Comparison of ENCODE assay signal across 9 cellular contexts in genomic region chr5:151745071-151745705, GRCh38. TPM values are rescaled to one million over a fixed set of nuclear protein-coding genes. Genes with fewer than 3 reads are reported as not detected.
DNase-seq lines count a peak whose midpoint lies in the region; ATAC-seq and TF ChIP-seq lines count a peak whose summit lies in the region.
"Had no signal": no experiment of that assay in that cellular context is flagged by ENCODE, and none has a peak within 500 bp of the region (broad histone marks: within the 10 kb centered on the region; RNA-seq: fewer than 3 reads in every experiment).

No MANE protein-coding gene starts in this region.

- H3K4me1 ChIP-seq in CD4-positive, CD25-positive, alpha-beta regulatory T cell (ENCODE audit: control insufficient read depth, insufficient read depth, low read length, poor library complexity, severe bottlenecking), result peaks cover 48% of the 10 kb centered on the region
- H3K4me1 ChIP-seq in lower lobe of right lung, result peaks cover 33% of the 10 kb centered on the region
- peaks cover 19 to 37% (median 22%) of the 10 kb centered on the region in 4 donors for H3K4me1 ChIP-seq in upper lobe of left lung

- peak in 1 of 4 donors; percentile 37 for TF ChIP-seq POLR2A in upper lobe of left lung (IDR thresholded peaks at IDR 0.05)

- no peaks in the 10 kb centered on the region for H3K9me3 Mint-ChIP-seq in CD4-positive, CD25-positive, alpha-beta regulatory T cell
- H3K9me3 Mint-ChIP-seq: neural crest cell had no signal

- no peaks in the 10 kb centered on the region for H3K9me3 ChIP-seq in CD4-positive, CD25-positive, alpha-beta regulatory T cell (ENCODE audit: control insufficient read depth in 2 of 2, low read length in 2 of 2)
- no peaks in the 10 kb centered on the region for H3K9me3 ChIP-seq in lower lobe of right lung
- no peaks in the 10 kb centered on the region for H3K9me3 ChIP-seq in upper lobe of left lung

- peak; percentile 48 to 52 for ATAC-seq in CD4-positive, CD25-positive, alpha-beta regulatory T cell (ENCODE audit: low read depth in 2 of 2)
- ATAC-seq in SK-N-SH treated with all-trans-retinoic acid at 6 μM for 48 hours, result peak; percentile 35
- peak; percentile 61 to 62 for ATAC-seq in lower lobe of right lung
- ATAC-seq in upper lobe of left lung (ENCODE audit: low FRiP score in 2 of 2), result peak; percentile 12 to 46
- no peak for ATAC-seq in HG03045 (IDR thresholded peaks at IDR 0.05; ENCODE audit: unreplicated experiment)

- peaks cover 9 to 45% (median 33%) of the 10 kb centered on the region in 4 donors for H3K4me1 Mint-ChIP-seq in CD4-positive, CD25-positive, alpha-beta regulatory T cell

- 51 to 70% methylated on average over 5 to 7 of the region's 7 CpGs for WGBS in upper lobe of left lung, 2 donors

- peak overlapping the region; percentile 47 for H3K27ac ChIP-seq in CD4-positive, CD25-positive, alpha-beta regulatory T cell (ENCODE audit: insufficient read depth, low read length, poor library complexity, severe bottlenecking)
- H3K27ac ChIP-seq in lower lobe of right lung (peak overlapping the region; percentile 29), upper lobe of left lung (peak overlapping the region; percentile 64 to 84 (median 70))

- intact Hi-C loops in lower lobe of right lung (cut with DNase I), result no loop called here

- H3K27me3 ChIP-seq in CD4-positive, CD25-positive, alpha-beta regulatory T cell (ENCODE audit: control insufficient read depth, insufficient read depth, low read length), result no peaks in the 10 kb centered on the region
- no peaks in the 10 kb centered on the region for H3K27me3 ChIP-seq in lower lobe of right lung (ENCODE audit: low read depth)
- no peaks in the 10 kb centered on the region for H3K27me3 ChIP-seq in upper lobe of left lung

- H3K4me3 Mint-ChIP-seq in CD4-positive, CD25-positive, alpha-beta regulatory T cell, result peak overlapping the region in 3 of 4 donors; percentile 8 to 79 (median 26)
- H3K4me3 Mint-ChIP-seq: neural crest cell had no signal

- H3K27ac Mint-ChIP-seq in CD4-positive, CD25-positive, alpha-beta regulatory T cell, result peak overlapping the region; percentile 78 to 90 (median 86)

- TF ChIP-seq EP300 in upper lobe of left lung (IDR thresholded peaks at IDR 0.05), result peak in 2 of 4 donors; percentile 7 to 21

- H3K36me3 ChIP-seq in CD4-positive, CD25-positive, alpha-beta regulatory T cell (ENCODE audit: control insufficient read depth, insufficient read depth, low read length), result peaks cover 20% of the 10 kb centered on the region
- peaks cover 48% of the 10 kb centered on the region for H3K36me3 ChIP-seq in lower lobe of right lung
- peaks cover 0 to 36% (median 15%) of the 10 kb centered on the region in 4 donors for H3K36me3 ChIP-seq in upper lobe of left lung

- H3K27me3 Mint-ChIP-seq in CD4-positive, CD25-positive, alpha-beta regulatory T cell, result no peaks in the 10 kb centered on the region

- H3K36me3 Mint-ChIP-seq in CD4-positive, CD25-positive, alpha-beta regulatory T cell, result peaks cover 23% of the 10 kb centered on the region

- TF ChIP-seq CTCF in cardiac fibroblast (IDR thresholded peaks at IDR 0.05; ENCODE audit: low read depth, low read length) (no peak), lower lobe of right lung (IDR thresholded peaks at IDR 0.05) (no peak), upper lobe of left lung (IDR thresholded peaks at IDR 0.05) (no peak)

- DNase-seq in CD4-positive, CD25-positive, alpha-beta regulatory T cell, result peak in 1 of 3 donors; percentile 54
- DNase-seq in GOT3 (lab: John Stamatoyannopoulos, UW) (peak; percentile 74), cardiac fibroblast (ENCODE audit: low read depth in 2 of 2) (peak; percentile 82 to 94), lower lobe of right lung (peak; percentile 60), upper lobe of left lung (peak in 1 of 2 donors; percentile 64), NCI-H2171 (lab: John Stamatoyannopoulos, UW) (no peak)

- no peak overlapping the region for H3K4me3 ChIP-seq in CD4-positive, CD25-positive, alpha-beta regulatory T cell (ENCODE audit: low read depth, low read length)
- H3K4me3 ChIP-seq in cardiac fibroblast (replicated peaks in 1 of 2; ENCODE audit: low read depth in 2 of 2, low read length in 2 of 2) (no peak overlapping the region), lower lobe of right lung (no peak overlapping the region), upper lobe of left lung (no peak overlapping the region)

TF ChIP-seq in SK-N-SH treated with all-trans-retinoic acid at 6 μM for 48 hours, 23 proteins besides CTCF, POLR2A, EP300 and RAD21:
- TF ChIP-seq CSDC2 (CRISPR knock-in tag; IDR thresholded peaks at IDR 0.05), result no peak
- TF ChIP-seq TOX (CRISPR knock-in tag; IDR thresholded peaks at IDR 0.05; ENCODE audit: borderline replicate concordance), result no peak
- no peak for TF ChIP-seq ZNF565 (CRISPR knock-in tag; conservative IDR thresholded peaks at IDR 0.05; ENCODE audit: low read depth)
- no peak for TF ChIP-seq ZNF70 (CRISPR knock-in tag; IDR thresholded peaks at IDR 0.05)
- no peak for TF ChIP-seq ZNF8 (CRISPR knock-in tag; IDR thresholded peaks at IDR 0.05)
- no peak for TF ChIP-seq ZFP3 (CRISPR knock-in tag; IDR thresholded peaks at IDR 0.05)
- no peak for TF ChIP-seq ZFP30 (CRISPR knock-in tag; IDR thresholded peaks at IDR 0.05)
- TF ChIP-seq PPARA (CRISPR knock-in tag; IDR thresholded peaks at IDR 0.05; ENCODE audit: borderline replicate concordance), result no peak
- no peak for TF ChIP-seq TCF4 (CRISPR knock-in tag; IDR thresholded peaks at IDR 0.05; ENCODE audit: borderline replicate concordance)
- TF ChIP-seq, protein P1, sequence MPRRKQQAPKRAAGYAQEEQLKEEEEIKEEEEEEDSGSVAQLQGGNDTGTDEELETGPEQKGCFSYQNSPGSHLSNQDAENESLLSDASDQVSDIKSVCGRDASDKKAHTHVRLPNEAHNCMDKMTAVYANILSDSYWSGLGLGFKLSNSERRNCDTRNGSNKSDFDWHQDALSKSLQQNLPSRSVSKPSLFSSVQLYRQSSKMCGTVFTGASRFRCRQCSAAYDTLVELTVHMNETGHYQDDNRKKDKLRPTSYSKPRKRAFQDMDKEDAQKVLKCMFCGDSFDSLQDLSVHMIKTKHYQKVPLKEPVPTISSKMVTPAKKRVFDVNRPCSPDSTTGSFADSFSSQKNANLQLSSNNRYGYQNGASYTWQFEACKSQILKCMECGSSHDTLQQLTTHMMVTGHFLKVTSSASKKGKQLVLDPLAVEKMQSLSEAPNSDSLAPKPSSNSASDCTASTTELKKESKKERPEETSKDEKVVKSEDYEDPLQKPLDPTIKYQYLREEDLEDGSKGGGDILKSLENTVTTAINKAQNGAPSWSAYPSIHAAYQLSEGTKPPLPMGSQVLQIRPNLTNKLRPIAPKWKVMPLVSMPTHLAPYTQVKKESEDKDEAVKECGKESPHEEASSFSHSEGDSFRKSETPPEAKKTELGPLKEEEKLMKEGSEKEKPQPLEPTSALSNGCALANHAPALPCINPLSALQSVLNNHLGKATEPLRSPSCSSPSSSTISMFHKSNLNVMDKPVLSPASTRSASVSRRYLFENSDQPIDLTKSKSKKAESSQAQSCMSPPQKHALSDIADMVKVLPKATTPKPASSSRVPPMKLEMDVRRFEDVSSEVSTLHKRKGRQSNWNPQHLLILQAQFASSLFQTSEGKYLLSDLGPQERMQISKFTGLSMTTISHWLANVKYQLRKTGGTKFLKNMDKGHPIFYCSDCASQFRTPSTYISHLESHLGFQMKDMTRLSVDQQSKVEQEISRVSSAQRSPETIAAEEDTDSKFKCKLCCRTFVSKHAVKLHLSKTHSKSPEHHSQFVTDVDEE (CRISPR knock-in tag; IDR thresholded peaks at IDR 0.05), result no peak
- TF ChIP-seq ZC3H10 (CRISPR knock-in tag; IDR thresholded peaks at IDR 0.05), result no peak
- no peak for TF ChIP-seq ESRRG (CRISPR knock-in tag; IDR thresholded peaks at IDR 0.05)

RNA-seq across cellular contexts. Expression of gene ATOX1, which starts 13.2 kb away (rescaled TPM):
- total RNA-seq in CD4-positive, CD25-positive, alpha-beta regulatory T cell, result 19.6 TPM
- polyA plus RNA-seq in CD4-positive, CD25-positive, alpha-beta regulatory T cell, result 10 to 100 TPM; 70.5 to 98.3 (median 76.7) TPM
- total RNA-seq in lower lobe of right lung (68.2 TPM), upper lobe of left lung (10 to 100 TPM; 57.6 to 87.0 (median 66.9) TPM)

RNA-seq across cellular contexts. Expression of gene G3BP1, which starts 26.6 kb away (rescaled TPM):
- total RNA-seq in CD4-positive, CD25-positive, alpha-beta regulatory T cell, result 108 TPM
- 100 to 1,000 TPM; 176 to 199 (median 184) TPM for polyA plus RNA-seq in CD4-positive, CD25-positive, alpha-beta regulatory T cell
- total RNA-seq in lower lobe of right lung (148 TPM), upper lobe of left lung (100 to 1,000 TPM in 2 of 6 donors, 10 to 100 TPM in 4; 40.9 to 169 (median 81.6) TPM)

RNA-seq across cellular contexts. Expression of gene SPARC, which starts 58.5 kb away (rescaled TPM):
- total RNA-seq in CD4-positive, CD25-positive, alpha-beta regulatory T cell, result 34.6 TPM
- not detected for polyA plus RNA-seq in CD4-positive, CD25-positive, alpha-beta regulatory T cell
- total RNA-seq in lower lobe of right lung, result 904 TPM
- total RNA-seq in upper lobe of left lung, result 1,000 to 10,000 TPM in 1 of 6 donors, 100 to 1,000 TPM in 5; 234 to 1,553 (median 581) TPM
